22 cellular contexts compared by ENCODE assay signal in the genomic region with DNA sequence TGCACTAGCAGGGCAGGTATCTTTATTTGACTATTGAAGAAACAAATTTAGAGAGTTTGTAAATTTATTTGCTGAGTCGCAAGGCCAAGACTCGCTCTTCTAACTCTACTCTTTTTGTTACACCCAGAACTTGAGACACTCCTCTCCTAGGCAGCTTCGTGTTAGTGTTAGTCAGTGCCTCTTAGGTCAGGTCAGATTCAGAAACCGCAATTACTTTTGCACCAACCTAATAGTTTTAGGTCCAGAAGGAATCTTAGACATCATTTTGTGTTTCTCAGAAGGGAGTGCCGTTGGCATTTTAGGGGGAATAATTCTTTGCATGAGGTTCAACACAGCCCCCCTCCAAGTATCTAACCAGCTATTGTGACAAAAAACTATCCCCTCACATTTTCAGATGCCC. TPM values are rescaled to one million over a fixed set of nuclear protein-coding genes. Genes with fewer than 3 reads are reported as not detected.
A peak's percentile ranks its signal among the peaks of the same experiment; 100 is the strongest.
DNase-seq lines count a peak whose midpoint lies in the region; ATAC-seq, FAIRE-seq and TF ChIP-seq lines count a peak whose summit lies in the region.
"Had no signal": no experiment of that assay in that cellular context is flagged by ENCODE, and none has a peak within 500 bp of the region (broad histone marks: within the 10 kb centered on the region; RNA-seq: fewer than 3 reads in every experiment).

No MANE protein-coding gene starts in this region.

- no peak overlapping the region for H3K4me3 Mint-ChIP-seq in activated CD4-positive, alpha-beta T cell treated with anti-CD3 and anti-CD28 coated beads, Interleukin-2, amount 10 ng/mL, durations not matched to agents 24 days and 14 days
- H3K4me3 Mint-ChIP-seq in GM23338 = no peak overlapping the region
- no peak overlapping the region for H3K4me3 Mint-ChIP-seq in chondrocyte (ENCODE audit: unreplicated experiment)
- H3K4me3 Mint-ChIP-seq: B cell; CD4-positive, CD25-positive, alpha-beta regulatory T cell; CD8-positive, alpha-beta T cell; H9 had no signal

- H2AFZ ChIP-seq in GM23338 = no peak overlapping the region
- H2AFZ ChIP-seq: GM23248 had no signal

- H3K79me2 ChIP-seq in GM23338 (replicated peaks; ENCODE audit: insufficient read depth) = peaks cover 7% of the 10 kb centered on the region

- no peaks in the 10 kb centered on the region for H3K27me3 Mint-ChIP-seq in activated CD4-positive, alpha-beta T cell treated with anti-CD3 and anti-CD28 coated beads, Interleukin-2, amount 10 ng/mL, durations not matched to agents 24 days and 14 days
- no peaks in the 10 kb centered on the region for H3K27me3 Mint-ChIP-seq in GM23338 (ENCODE audit: insufficient read depth, low read depth, poor library complexity)
- H3K27me3 Mint-ChIP-seq in chondrocyte (ENCODE audit: low read depth) = no peaks in the 10 kb centered on the region
- H3K27me3 Mint-ChIP-seq: B cell; CD4-positive, CD25-positive, alpha-beta regulatory T cell had no signal

- H3K27ac Mint-ChIP-seq in activated CD4-positive, alpha-beta T cell treated with anti-CD3 and anti-CD28 coated beads, Interleukin-2, amount 10 ng/mL, durations not matched to agents 24 days and 14 days = no peak overlapping the region
- 0 out of 2 replicates have a peak overlapping the region, but pooled peaks have one; percentile 9 for H3K27ac Mint-ChIP-seq in GM23338
- H3K27ac Mint-ChIP-seq in chondrocyte (ENCODE audit: unreplicated experiment) = peak overlapping the region; percentile 27
- H3K27ac Mint-ChIP-seq: B cell; CD4-positive, CD25-positive, alpha-beta regulatory T cell; CD8-positive, alpha-beta T cell; H9 had no signal

- H3K4me3 ChIP-seq in GM23338 = no peak overlapping the region
- no peak overlapping the region for H3K4me3 ChIP-seq in left ventricle myocardium inferior
- H3K4me3 ChIP-seq: BLaER1, GM23248 had no signal

- H3F3A ChIP-seq in GM23338 (replicated peaks; ENCODE audit: low read depth) = no peaks in the 10 kb centered on the region

- ATAC-seq in GM23338 = no peak
- ATAC-seq: CD8-positive, alpha-beta T cell; HCT116 had no signal

- H3K36me3 ChIP-seq in GM23338 (ENCODE audit: insufficient read depth) (peaks cover 17% of the 10 kb centered on the region; the same call in 1 of the 2 replicates), left ventricle myocardium inferior (peaks cover 40% of the 10 kb centered on the region)

- no peak overlapping the region for H3K4me2 ChIP-seq in GM23338
- H3K4me2 ChIP-seq: BLaER1 had no signal

- H3K9me3 ChIP-seq in left ventricle myocardium inferior (replicated peaks) = no peaks in the 10 kb centered on the region
- H3K9me3 ChIP-seq: BLaER1, Caco-2 had no signal

- no peaks in the 10 kb centered on the region; the same call in 1 of the 2 replicates for H3K4me1 ChIP-seq in GM23338 (ENCODE audit: insufficient read depth)
- peaks cover 13% of the 10 kb centered on the region for H3K4me1 ChIP-seq in left ventricle myocardium inferior
- H3K4me1 ChIP-seq: Caco-2 had no signal

- H3K27me3 ChIP-seq in GM23338 (ENCODE audit: insufficient read depth) = no peaks in the 10 kb centered on the region
- no peaks in the 10 kb centered on the region for H3K27me3 ChIP-seq in left ventricle myocardium inferior (ENCODE audit: low read depth)
- H3K27me3 ChIP-seq: BLaER1 had no signal

- H3K9me2 ChIP-seq in GM23338 (ENCODE audit: insufficient read depth) = no peaks in the 10 kb centered on the region

- H3K27ac ChIP-seq in GM23338 (ENCODE audit: low read depth) = no peak overlapping the region
- no peak overlapping the region for H3K27ac ChIP-seq in left ventricle myocardium inferior (replicated peaks)
- H3K27ac ChIP-seq: 22Rv1, BLaER1, C4-2B, GM23248 had no signal

- H3K9me3 Mint-ChIP-seq in activated CD4-positive, alpha-beta T cell treated with anti-CD3 and anti-CD28 coated beads, Interleukin-2, amount 10 ng/mL, durations not matched to agents 24 days and 14 days = no peaks in the 10 kb centered on the region
- H3K9me3 Mint-ChIP-seq in GM23338 = no peaks in the 10 kb centered on the region
- no peaks in the 10 kb centered on the region for H3K9me3 Mint-ChIP-seq in chondrocyte (ENCODE audit: low read depth)
- H3K9me3 Mint-ChIP-seq: CD4-positive, CD25-positive, alpha-beta regulatory T cell; CD8-positive, alpha-beta T cell; H9 had no signal

- H4K20me1 ChIP-seq in GM23338 (replicated peaks; ENCODE audit: insufficient read depth) = peaks cover 9% of the 10 kb centered on the region; the same call in 1 of the 2 replicates

- TF ChIP-seq CTCF in D721Med (IDR thresholded peaks at IDR 0.05; ENCODE audit: insufficient read depth, missing control alignments) (no peak), GM23338 (conservative IDR thresholded peaks at IDR 0.05; ENCODE audit: low read depth in 2 of 2) (no peak), chondrocyte (IDR thresholded peaks at IDR 0.05) (no peak), left ventricle myocardium inferior (IDR thresholded peaks at IDR 0.05; ENCODE audit: borderline replicate concordance) (no peak)

- intact Hi-C loops in activated CD4-positive, alpha-beta T cell treated with anti-CD3 and anti-CD28 coated beads, Interleukin-2, amount 10 ng/mL, durations not matched to agents 24 days and 14 days (cut with micrococcal nuclease) = loop anchor here (10.0 kb wide), 1 partner anchor 376 kb away; no protein-coding TSS in a partner anchor
- intact Hi-C loops in left ventricle myocardium inferior (cut with micrococcal nuclease) = no loop called here

- peaks cover 45% of the 10 kb centered on the region for H3K36me3 Mint-ChIP-seq in activated CD4-positive, alpha-beta T cell treated with anti-CD3 and anti-CD28 coated beads, Interleukin-2, amount 10 ng/mL, durations not matched to agents 24 days and 14 days (ENCODE audit: low read depth)
- H3K36me3 Mint-ChIP-seq in GM23338 (ENCODE audit: low read depth) (peaks cover 33% of the 10 kb centered on the region), chondrocyte (ENCODE audit: low read depth) (peaks cover 26% of the 10 kb centered on the region)

- peak; percentile 32 for FAIRE-seq in D721Med (lab: Jason Lieb, UNC)

- DNase-seq in activated CD4-positive, alpha-beta T cell treated with anti-CD3 and anti-CD28 coated beads, Interleukin-2, amount 10 ng/mL, durations not matched to agents 24 days and 14 days = peak; percentile 45
- DNase-seq in activated CD4-positive, alpha-beta T cell treated with anti-CD3 and anti-CD28 coated beads, Interleukin-2, amount 50 U/mL, for 4 hours = no peak
- DNase-seq in D721Med (ENCODE audit: insufficient read length, low spot score) = no peak
- DNase-seq in GM23338 (ENCODE audit: low spot score) = no peak
- DNase-seq in chondrocyte (ENCODE audit: low spot score) = no peak
- no peak for DNase-seq in left ventricle myocardium inferior
- DNase-seq in activated CD4-positive, CD25-positive, alpha-beta regulatory T cell (lab: John Stamatoyannopoulos, UW) = no peak
- no peak for DNase-seq in ecto neural progenitor cell (ENCODE audit: low spot score)
- DNase-seq: Caco-2; CD4-positive, CD25-positive, alpha-beta regulatory T cell; CD8-positive, alpha-beta T cell; DMS 273 treated with DMSO at 0.1 percent for 48 hours; DMS79; EL; GF-D8; GM23248; H9 had no signal

- H3K4me1 Mint-ChIP-seq in activated CD4-positive, alpha-beta T cell treated with anti-CD3 and anti-CD28 coated beads, Interleukin-2, amount 10 ng/mL, durations not matched to agents 24 days and 14 days = peaks cover 28% of the 10 kb centered on the region
- H3K4me1 Mint-ChIP-seq in GM23338 = no peaks in the 10 kb centered on the region; the same call in 2 of the 3 replicates
- H3K4me1 Mint-ChIP-seq in chondrocyte (ENCODE audit: low read depth) = peaks cover 11% of the 10 kb centered on the region
- H3K4me1 Mint-ChIP-seq: B cell had no signal

TF ChIP-seq in GM23338, 12 proteins besides CTCF, POLR2A, EP300 and RAD21 (continues in another document):
- no peak for TF ChIP-seq JUNB (IDR thresholded peaks at IDR 0.05; ENCODE audit: unreplicated experiment)
- no peak for TF ChIP-seq ZNF114 (CRISPR knock-in tag; IDR thresholded peaks at IDR 0.05)
- TF ChIP-seq CREB1 (CRISPR knock-in tag; IDR thresholded peaks at IDR 0.05; ENCODE audit: low read depth) = no peak
- no peak for TF ChIP-seq NANOG (IDR thresholded peaks at IDR 0.05; ENCODE audit: borderline replicate concordance)
- no peak for TF ChIP-seq EZH2phosphoT487 (IDR thresholded peaks at IDR 0.05; ENCODE audit: unreplicated experiment)
- no peak for TF ChIP-seq STAT1 (IDR thresholded peaks at IDR 0.05; ENCODE audit: unreplicated experiment)

RNA-seq across cellular contexts. Expression of gene GPR180, which starts 8.8 kb away (rescaled TPM):
- total RNA-seq in activated CD4-positive, alpha-beta T cell treated with anti-CD3 and anti-CD28 coated beads, Interleukin-2, amount 10 ng/mL, durations not matched to agents 24 days and 14 days = 9.8 and 10.3 TPM in 2 replicates
- total RNA-seq in GM23338 (2014; rRNA removed; shearing (Covaris generic)) = 8.7 and 9.5 TPM in 2 replicates
- polyA plus RNA-seq in GM23338 (2016; fragmentation: Nextera tagmentation; extraction: Ambion mirVana) = 3.1 and 3.7 TPM in 2 replicates
- total RNA-seq in chondrocyte (11.2 to 14.1 TPM (median 11.7 TPM) in 3 replicates), left ventricle myocardium inferior (3.6 TPM)

RNA-seq across cellular contexts. Expression of gene TGDS, which starts 14.5 kb away (rescaled TPM):
- 27.5 and 31.0 TPM in 2 replicates for total RNA-seq in activated CD4-positive, alpha-beta T cell treated with anti-CD3 and anti-CD28 coated beads, Interleukin-2, amount 10 ng/mL, durations not matched to agents 24 days and 14 days
- 19.6 and 23.9 TPM in 2 replicates for total RNA-seq in GM23338 (2014; rRNA removed; shearing (Covaris generic))
- 18.1 and 18.4 TPM in 2 replicates for polyA plus RNA-seq in GM23338 (2016; fragmentation: Nextera tagmentation; extraction: Ambion mirVana)
- 8.4 to 12.6 TPM (median 9.4 TPM) in 3 replicates for total RNA-seq in chondrocyte
- total RNA-seq in left ventricle myocardium inferior = 3.7 TPM
